ENCODE assay signal across 2 cellular contexts in the genomic region with DNA sequence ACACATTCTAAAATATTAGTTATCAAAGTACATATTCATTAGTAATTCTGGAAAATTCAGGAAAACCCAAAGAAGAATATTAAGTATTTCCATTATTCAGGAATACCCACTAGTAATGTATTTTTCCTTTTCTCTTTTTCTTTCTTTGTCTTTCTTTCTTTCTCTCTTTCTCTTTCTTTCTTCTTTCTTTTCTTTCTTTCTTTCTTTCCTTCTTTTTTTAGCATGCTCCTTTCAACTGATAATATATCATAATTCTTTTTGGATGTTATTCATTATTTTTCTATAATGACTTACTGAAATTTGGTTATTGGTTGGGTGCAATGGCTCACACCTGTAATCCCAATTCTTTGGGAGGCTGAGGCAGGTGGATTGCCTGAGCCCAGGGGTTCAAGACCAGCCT.
TF ChIP-seq lines count a peak whose summit lies in the region.

No MANE protein-coding gene starts in this region.

TF ChIP-seq in A549, 52 proteins besides CTCF, POLR2A, EP300 and RAD21 (continued from another document):
- TF ChIP-seq NR3C1 (IDR thresholded peaks at IDR 0.05) (no peak), RNF2 (IDR thresholded peaks at IDR 0.05; ENCODE audit: borderline replicate concordance, low read depth) (no peak), HOXA7 (CRISPR knock-in tag; IDR thresholded peaks at IDR 0.05) (no peak)

TF ChIP-seq in H1, 55 proteins besides CTCF, POLR2A, EP300 and RAD21 (continued from another document):
- TF ChIP-seq NANOG (IDR thresholded peaks at IDR 0.05; ENCODE audit: insufficient read depth, low read depth, low read length, poor library complexity, severe bottlenecking) = no peak
- TF ChIP-seq TCF12 (IDR thresholded peaks at IDR 0.05; ENCODE audit: low read depth, low read length) = no peak
- no peak for TF ChIP-seq GABPA (IDR thresholded peaks at IDR 0.05; ENCODE audit: borderline replicate concordance, insufficient read depth, low read length)
- TF ChIP-seq FOSL1 (IDR thresholded peaks at IDR 0.05; ENCODE audit: insufficient read depth, low read depth, low read length) = no peak
- TF ChIP-seq SIRT6 (IDR thresholded peaks at IDR 0.05; ENCODE audit: low read length) = no peak
- TF ChIP-seq CTBP2 (IDR thresholded peaks at IDR 0.05; ENCODE audit: borderline replicate concordance, insufficient read depth, insufficient read length, low read length) = no peak
- no peak for TF ChIP-seq KDM5A (IDR thresholded peaks at IDR 0.05; ENCODE audit: low read length)
- TF ChIP-seq CBX5 (IDR thresholded peaks at IDR 0.05; ENCODE audit: low read depth, low read length) = no peak
- TF ChIP-seq KDM1A (IDR thresholded peaks at IDR 0.05; ENCODE audit: borderline replicate concordance, low read length) = no peak
- no peak for TF ChIP-seq CBX8 (IDR thresholded peaks at IDR 0.05; ENCODE audit: borderline replicate concordance, low read depth, low read length)
- TF ChIP-seq CHD2 (IDR thresholded peaks at IDR 0.05; ENCODE audit: low read length) = no peak
- TF ChIP-seq BCL11A (IDR thresholded peaks at IDR 0.05; ENCODE audit: low read depth in 2 of 2, low read length in 2 of 2) = no peak
- no peak for TF ChIP-seq NRF1 (IDR thresholded peaks at IDR 0.05; ENCODE audit: low read depth, low read length)
TF ChIP-seq in H1: peak in this region for 0.
